In the genomic region with DNA sequence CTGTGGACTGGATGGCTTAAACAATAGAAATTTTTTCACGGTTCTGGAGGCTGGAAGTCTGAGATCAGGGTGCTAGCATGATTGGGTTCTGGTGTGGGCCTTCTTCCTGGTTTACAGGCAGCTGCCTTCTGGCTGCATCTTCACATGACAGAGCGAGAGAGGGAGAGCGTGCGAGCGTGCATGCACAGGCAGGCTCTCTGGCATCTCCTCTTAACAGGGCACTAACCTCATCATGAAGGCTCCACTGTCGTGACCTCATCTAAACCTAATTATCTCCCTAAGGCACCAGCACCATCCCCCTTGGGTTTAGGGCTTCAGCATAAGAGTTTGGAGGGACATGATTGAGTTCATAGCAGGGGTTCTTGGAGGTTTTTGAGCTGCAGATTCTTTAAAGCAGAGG, we compare ENCODE assay signal across 26 cellular contexts.
DNase-seq lines count a peak whose midpoint lies in the region; ATAC-seq, FAIRE-seq and TF ChIP-seq lines count a peak whose summit lies in the region.
"Had no signal": no experiment of that assay in that cellular context is flagged by ENCODE, and none has a peak within 500 bp of the region (broad histone marks: within the 10 kb centered on the region; RNA-seq: fewer than 3 reads in every experiment).

No MANE protein-coding gene starts in this region.

- peaks cover 36% of the 10 kb centered on the region for H3K4me1 Mint-ChIP-seq in neural crest cell
- H3K4me1 Mint-ChIP-seq: activated naive CD4-positive, alpha-beta T cell treated with anti-CD3 and anti-CD28 coated beads, Interleukin-2, amount 50 U/mL, for 24 hours had no signal

- TF ChIP-seq POLR2A in GM12891 (IDR thresholded peaks at IDR 0.05; ENCODE audit: low read depth, low read length): no peak

- peaks cover 5 to 22% of the 10 kb centered on the region in 2 donors for H3K4me1 ChIP-seq in aorta (ENCODE audit: control insufficient read depth in 1 of 2, insufficient read depth in 2 of 2, low read length in 2 of 2)
- H3K4me1 ChIP-seq: body of pancreas had no signal

- peak overlapping the region; percentile 84 for H3K27ac Mint-ChIP-seq in neural crest cell (ENCODE audit: unreplicated experiment)
- H3K27ac Mint-ChIP-seq: activated naive CD4-positive, alpha-beta T cell treated with anti-CD3 and anti-CD28 coated beads, Interleukin-2, amount 50 U/mL, for 24 hours; activated T-cell treated with anti-CD3 and anti-CD28 coated beads, Interleukin-2, amount 50 U/mL, for 72 hours had no signal

- no peaks in the 10 kb centered on the region for H3K36me3 Mint-ChIP-seq in neural crest cell (ENCODE audit: low read depth)
- H3K36me3 Mint-ChIP-seq: activated naive CD4-positive, alpha-beta T cell treated with anti-CD3 and anti-CD28 coated beads, Interleukin-2, amount 50 U/mL, for 24 hours had no signal

- no peaks in the 10 kb centered on the region for H3K9me3 ChIP-seq in aorta (ENCODE audit: control insufficient read depth, low read length)
- H3K9me3 ChIP-seq: BLaER1 treated with 17β-estradiol and CSF1 and Interleukin-3, amounts not matched to agents 10 nM and 100 nM; body of pancreas; gastroesophageal sphincter had no signal

- no peak overlapping the region for H3K4me3 Mint-ChIP-seq in neural crest cell
- H3K4me3 Mint-ChIP-seq: activated naive CD4-positive, alpha-beta T cell treated with anti-CD3 and anti-CD28 coated beads, Interleukin-2, amount 50 U/mL, for 24 hours; activated T-cell treated with anti-CD3 and anti-CD28 coated beads, Interleukin-2, amount 50 U/mL, for 72 hours had no signal

- peak overlapping the region; percentile 62 to 98 for H3K27ac ChIP-seq in aorta (ENCODE audit: low read depth in 1 of 2, low read length in 2 of 2)
- H3K27ac ChIP-seq: BLaER1 treated with 17β-estradiol and CSF1 and Interleukin-3, amounts not matched to agents 10 nM and 100 nM; body of pancreas; PC-9; SK-N-MC had no signal

- H3K36me3 ChIP-seq in aorta (ENCODE audit: control insufficient read depth in 1 of 2, insufficient read depth in 2 of 2, low read length in 1 of 2): no peaks in the 10 kb centered on the region
- H3K36me3 ChIP-seq: BLaER1 treated with 17β-estradiol and CSF1 and Interleukin-3, amounts not matched to agents 10 nM and 100 nM; gastroesophageal sphincter had no signal

- no peaks in the 10 kb centered on the region for H3K9me3 Mint-ChIP-seq in neural crest cell
- H3K9me3 Mint-ChIP-seq: activated naive CD4-positive, alpha-beta T cell treated with anti-CD3 and anti-CD28 coated beads, Interleukin-2, amount 50 U/mL, for 24 hours; activated T-cell treated with anti-CD3 and anti-CD28 coated beads, Interleukin-2, amount 50 U/mL, for 72 hours had no signal

- ATAC-seq in Right ventricle myocardium superior (ENCODE audit: poor library complexity): peak; percentile 14
- no peak for ATAC-seq in aorta (ENCODE audit: low FRiP score)
- ATAC-seq: activated T-cell treated with anti-CD3 and anti-CD28 coated beads, Interleukin-2, amount 50 U/mL, for 72 hours; body of pancreas; gastroesophageal sphincter; left colon had no signal

- TF ChIP-seq CTCF in epithelial cell of esophagus (IDR thresholded peaks at IDR 0.05; ENCODE audit: insufficient read depth, low read depth, low read length, missing control alignments) (no peak), neural crest cell (conservative IDR thresholded peaks at IDR 0.05) (no peak)

- intact Hi-C loops in Right ventricle myocardium superior (cut with DNase I) (no loop called here), cardiac septum (cut with DNase I) (loop anchor here (5.0 kb wide), 2 partner anchors 40 to 65 kb away; partner anchors contain the start of gene TLN2), aorta (cut with DNase I) (loop anchor here in 1 of 2 donors (5.0 kb wide), 1 partner anchor 55 kb away; no protein-coding TSS in a partner anchor)

- no peak for FAIRE-seq in GM12891 (lab: Jason Lieb, UNC)
- FAIRE-seq: A204.1, D721Med, GM19239 had no signal

- H3K27me3 ChIP-seq in aorta (ENCODE audit: control insufficient read depth in 1 of 2, insufficient read depth in 2 of 2, low read length in 1 of 2): no peaks in the 10 kb centered on the region
- H3K27me3 ChIP-seq: BLaER1 treated with 17β-estradiol and CSF1 and Interleukin-3, amounts not matched to agents 10 nM and 100 nM; body of pancreas; gastroesophageal sphincter had no signal

- no peaks in the 10 kb centered on the region for H3K27me3 Mint-ChIP-seq in neural crest cell (ENCODE audit: low read depth)
- H3K27me3 Mint-ChIP-seq: activated naive CD4-positive, alpha-beta T cell treated with anti-CD3 and anti-CD28 coated beads, Interleukin-2, amount 50 U/mL, for 24 hours had no signal

- DNase-seq in Right ventricle myocardium superior: no peak
- DNase-seq in cardiac septum (ENCODE audit: low spot score): no peak
- DNase-seq in epithelial cell of esophagus (ENCODE audit: low read depth): peak; percentile 70
- no peak for DNase-seq in neural crest cell (ENCODE audit: low read depth, low spot score)
- no peak for DNase-seq in aorta
- no peak for DNase-seq in GM12891 (ENCODE audit: insufficient read length, low spot score)
- DNase-seq in globus pallidus (ENCODE audit: low spot score): no peak
- DNase-seq in stimulated activated CD4-positive, alpha-beta T cell treated with anti-CD3 and anti-CD28 coated beads, Interleukin-4, amount 100 ng/mL, for 1 hour: no peak
- DNase-seq: activated CD4-positive, CD25-positive, alpha-beta regulatory T cell; activated CD8-positive, alpha-beta memory T cell treated with anti-CD3 and anti-CD28 coated beads for 24 hours; activated T-cell treated with anti-CD3 and anti-CD28 coated beads, Interleukin-2, amount 50 U/mL, for 72 hours; body of pancreas; erythroblast; left colon; NCI-H1417; NCI-H774; PC-9; stimulated activated naive CD4-positive, alpha-beta T cell treated with Interleukin-2 at 50 U/mL for 16 hours; T-helper 9 cell had no signal

- 23 to 49% methylated on average over 6 of the region's 6 CpGs for WGBS in aorta, 2 donors

- no peak overlapping the region for H3K4me3 ChIP-seq in epithelial cell of esophagus (ENCODE audit: low read length)
- no peak overlapping the region for H3K4me3 ChIP-seq in aorta (ENCODE audit: low read length in 2 of 2)
- H3K4me3 ChIP-seq: BLaER1 treated with 17β-estradiol and CSF1 and Interleukin-3, amounts not matched to agents 10 nM and 100 nM; body of pancreas; gastroesophageal sphincter; PC-9; SK-N-MC had no signal

TF ChIP-seq in GM12891, 5 proteins besides CTCF, POLR2A, EP300 and RAD21:
- TF ChIP-seq PAX5 (IDR thresholded peaks at IDR 0.05; ENCODE audit: insufficient read depth, low read length, severe bottlenecking): no peak
- no peak for TF ChIP-seq POLR2AphosphoS5 (IDR thresholded peaks at IDR 0.05; ENCODE audit: low read depth, low read length)
- TF ChIP-seq POU2F2 (IDR thresholded peaks at IDR 0.05; ENCODE audit: low read depth, low read length): no peak
- TF ChIP-seq SPI1 (IDR thresholded peaks at IDR 0.05; ENCODE audit: low read depth, low read length): no peak
- TF ChIP-seq TAF1 (IDR thresholded peaks at IDR 0.05; ENCODE audit: low read depth, low read length): no peak
